In the genomic region with DNA sequence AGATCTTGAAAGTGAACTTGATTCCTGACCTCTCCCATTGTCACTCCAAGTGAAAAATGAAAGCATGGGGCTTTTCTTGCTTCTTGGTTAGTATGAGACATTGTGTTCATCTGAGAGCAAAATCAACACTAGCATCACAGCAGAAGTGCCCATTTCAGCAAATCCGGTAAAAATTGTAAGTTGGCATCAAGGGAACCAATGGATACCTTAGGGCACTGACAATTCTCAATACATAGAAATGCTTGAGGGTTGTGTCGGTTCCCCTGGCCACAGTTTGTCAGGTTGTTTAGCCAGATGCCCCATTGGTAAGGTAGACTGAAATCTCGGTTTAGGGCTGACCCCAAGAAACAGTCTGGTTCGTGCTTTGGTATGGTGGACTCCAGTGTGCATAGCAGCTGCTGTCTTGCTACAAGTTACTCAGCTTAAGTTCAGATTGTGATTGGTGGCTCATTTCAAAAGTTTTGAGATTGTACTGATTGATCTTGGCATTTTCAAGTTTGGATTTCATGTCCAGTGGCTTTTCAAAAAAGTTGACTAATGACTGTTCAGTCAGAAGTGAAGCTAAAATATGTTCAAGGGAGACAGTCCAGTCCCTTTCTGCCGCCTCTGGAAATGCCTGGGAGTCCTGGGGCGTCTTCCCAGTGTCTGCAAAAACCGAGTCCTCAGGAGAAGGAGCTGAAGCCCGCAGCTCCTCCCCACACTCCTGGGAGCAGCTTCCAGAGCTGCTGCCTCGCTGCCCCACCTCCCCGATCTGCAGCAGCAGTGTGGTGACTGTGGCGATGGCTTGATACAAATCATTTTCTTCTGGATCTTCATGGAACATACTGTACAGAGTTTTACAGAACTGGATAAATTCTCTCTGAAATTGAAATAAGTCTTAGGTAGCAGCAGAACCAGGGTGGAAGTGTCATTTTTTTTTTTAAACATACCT, we compare ENCODE assay signal across 1 cellular context.
TF ChIP-seq lines count a peak whose summit lies in the region.

No MANE protein-coding gene starts in this region.

TF ChIP-seq in WTC11, 78 proteins besides CTCF, POLR2A, EP300 and RAD21 (continued from another document and continues in another):
- TF ChIP-seq, protein P1, sequence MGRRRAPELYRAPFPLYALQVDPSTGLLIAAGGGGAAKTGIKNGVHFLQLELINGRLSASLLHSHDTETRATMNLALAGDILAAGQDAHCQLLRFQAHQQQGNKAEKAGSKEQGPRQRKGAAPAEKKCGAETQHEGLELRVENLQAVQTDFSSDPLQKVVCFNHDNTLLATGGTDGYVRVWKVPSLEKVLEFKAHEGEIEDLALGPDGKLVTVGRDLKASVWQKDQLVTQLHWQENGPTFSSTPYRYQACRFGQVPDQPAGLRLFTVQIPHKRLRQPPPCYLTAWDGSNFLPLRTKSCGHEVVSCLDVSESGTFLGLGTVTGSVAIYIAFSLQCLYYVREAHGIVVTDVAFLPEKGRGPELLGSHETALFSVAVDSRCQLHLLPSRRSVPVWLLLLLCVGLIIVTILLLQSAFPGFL (CRISPR knock-in tag; IDR thresholded peaks at IDR 0.05; ENCODE audit: borderline replicate concordance): no peak
- TF ChIP-seq ZNF671 (CRISPR knock-in tag; IDR thresholded peaks at IDR 0.05) (peak; percentile 85), SMAD3 (CRISPR knock-in tag; IDR thresholded peaks at IDR 0.05; ENCODE audit: borderline replicate concordance) (no peak), ZNF232 (CRISPR knock-in tag; IDR thresholded peaks at IDR 0.05) (no peak), CREB1 (CRISPR knock-in tag; IDR thresholded peaks at IDR 0.05) (no peak), JUN (CRISPR knock-in tag; IDR thresholded peaks at IDR 0.05) (no peak), ZNF416 (CRISPR knock-in tag; IDR thresholded peaks at IDR 0.05) (peak; percentile 86), EMX1 (CRISPR knock-in tag; IDR thresholded peaks at IDR 0.05) (peak; percentile 92), NR3C1 (CRISPR knock-in tag; conservative IDR thresholded peaks at IDR 0.05; ENCODE audit: low read depth) (no peak), ELF4 (CRISPR knock-in tag; IDR thresholded peaks at IDR 0.05; ENCODE audit: low read depth) (no peak), FOXJ3 (CRISPR knock-in tag; IDR thresholded peaks at IDR 0.05; ENCODE audit: borderline replicate concordance) (no peak), CREM (CRISPR knock-in tag; IDR thresholded peaks at IDR 0.05) (no peak), SMAD4 (CRISPR knock-in tag; IDR thresholded peaks at IDR 0.05) (no peak), PRRX2 (CRISPR knock-in tag; IDR thresholded peaks at IDR 0.05) (peak; percentile 79; the same call in 1 of the 2 replicates), RORB (CRISPR knock-in tag; IDR thresholded peaks at IDR 0.05) (no peak)
- TF ChIP-seq, protein P2, sequence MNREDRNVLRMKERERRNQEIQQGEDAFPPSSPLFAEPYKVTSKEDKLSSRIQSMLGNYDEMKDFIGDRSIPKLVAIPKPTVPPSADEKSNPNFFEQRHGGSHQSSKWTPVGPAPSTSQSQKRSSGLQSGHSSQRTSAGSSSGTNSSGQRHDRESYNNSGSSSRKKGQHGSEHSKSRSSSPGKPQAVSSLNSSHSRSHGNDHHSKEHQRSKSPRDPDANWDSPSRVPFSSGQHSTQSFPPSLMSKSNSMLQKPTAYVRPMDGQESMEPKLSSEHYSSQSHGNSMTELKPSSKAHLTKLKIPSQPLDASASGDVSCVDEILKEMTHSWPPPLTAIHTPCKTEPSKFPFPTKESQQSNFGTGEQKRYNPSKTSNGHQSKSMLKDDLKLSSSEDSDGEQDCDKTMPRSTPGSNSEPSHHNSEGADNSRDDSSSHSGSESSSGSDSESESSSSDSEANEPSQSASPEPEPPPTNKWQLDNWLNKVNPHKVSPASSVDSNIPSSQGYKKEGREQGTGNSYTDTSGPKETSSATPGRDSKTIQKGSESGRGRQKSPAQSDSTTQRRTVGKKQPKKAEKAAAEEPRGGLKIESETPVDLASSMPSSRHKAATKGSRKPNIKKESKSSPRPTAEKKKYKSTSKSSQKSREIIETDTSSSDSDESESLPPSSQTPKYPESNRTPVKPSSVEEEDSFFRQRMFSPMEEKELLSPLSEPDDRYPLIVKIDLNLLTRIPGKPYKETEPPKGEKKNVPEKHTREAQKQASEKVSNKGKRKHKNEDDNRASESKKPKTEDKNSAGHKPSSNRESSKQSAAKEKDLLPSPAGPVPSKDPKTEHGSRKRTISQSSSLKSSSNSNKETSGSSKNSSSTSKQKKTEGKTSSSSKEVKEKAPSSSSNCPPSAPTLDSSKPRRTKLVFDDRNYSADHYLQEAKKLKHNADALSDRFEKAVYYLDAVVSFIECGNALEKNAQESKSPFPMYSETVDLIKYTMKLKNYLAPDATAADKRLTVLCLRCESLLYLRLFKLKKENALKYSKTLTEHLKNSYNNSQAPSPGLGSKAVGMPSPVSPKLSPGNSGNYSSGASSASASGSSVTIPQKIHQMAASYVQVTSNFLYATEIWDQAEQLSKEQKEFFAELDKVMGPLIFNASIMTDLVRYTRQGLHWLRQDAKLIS (CRISPR knock-in tag; IDR thresholded peaks at IDR 0.05; ENCODE audit: borderline replicate concordance): no peak
- TF ChIP-seq, protein P3, sequence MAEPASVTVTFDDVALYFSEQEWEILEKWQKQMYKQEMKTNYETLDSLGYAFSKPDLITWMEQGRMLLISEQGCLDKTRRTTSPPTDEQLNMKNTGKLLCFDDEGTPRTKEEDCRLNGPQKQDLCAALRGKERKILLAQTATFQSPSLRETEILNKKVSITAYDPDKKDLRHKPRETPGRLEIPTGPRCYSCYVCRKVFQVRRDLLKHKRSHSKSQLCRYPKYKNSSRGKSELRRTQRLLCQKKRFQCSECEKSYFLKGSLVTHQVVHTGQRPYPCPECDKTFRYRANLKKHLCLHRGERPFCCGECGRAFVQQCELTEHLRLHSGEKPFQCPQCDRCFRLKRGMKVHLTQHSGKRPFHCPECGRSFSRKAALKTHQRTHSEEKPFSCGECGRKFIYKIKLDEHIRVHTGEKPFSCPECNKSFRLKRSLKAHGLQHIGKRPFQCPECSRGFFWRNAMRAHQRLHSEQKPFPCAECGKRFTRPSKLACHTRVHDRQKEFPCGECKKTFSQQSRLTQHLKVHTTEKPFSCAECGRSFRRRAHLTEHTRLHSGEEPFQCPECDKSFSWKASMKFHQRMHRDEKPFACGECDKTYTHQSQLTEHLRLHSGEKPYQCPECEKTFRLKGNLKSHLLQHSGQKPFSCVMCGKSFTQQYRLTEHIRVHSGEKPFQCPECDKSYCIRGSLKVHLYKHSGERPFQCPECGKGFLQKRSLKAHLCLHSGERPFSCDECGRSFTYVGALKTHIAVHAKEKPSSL (CRISPR knock-in tag; conservative IDR thresholded peaks at IDR 0.05): peak; percentile 71; the same call in 1 of the 2 replicates
- TF ChIP-seq, protein P4, sequence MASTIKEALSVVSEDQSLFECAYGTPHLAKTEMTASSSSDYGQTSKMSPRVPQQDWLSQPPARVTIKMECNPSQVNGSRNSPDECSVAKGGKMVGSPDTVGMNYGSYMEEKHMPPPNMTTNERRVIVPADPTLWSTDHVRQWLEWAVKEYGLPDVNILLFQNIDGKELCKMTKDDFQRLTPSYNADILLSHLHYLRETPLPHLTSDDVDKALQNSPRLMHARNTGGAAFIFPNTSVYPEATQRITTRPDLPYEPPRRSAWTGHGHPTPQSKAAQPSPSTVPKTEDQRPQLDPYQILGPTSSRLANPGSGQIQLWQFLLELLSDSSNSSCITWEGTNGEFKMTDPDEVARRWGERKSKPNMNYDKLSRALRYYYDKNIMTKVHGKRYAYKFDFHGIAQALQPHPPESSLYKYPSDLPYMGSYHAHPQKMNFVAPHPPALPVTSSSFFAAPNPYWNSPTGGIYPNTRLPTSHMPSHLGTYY (CRISPR knock-in tag; IDR thresholded peaks at IDR 0.05): peak; percentile 79
- TF ChIP-seq, protein P5, sequence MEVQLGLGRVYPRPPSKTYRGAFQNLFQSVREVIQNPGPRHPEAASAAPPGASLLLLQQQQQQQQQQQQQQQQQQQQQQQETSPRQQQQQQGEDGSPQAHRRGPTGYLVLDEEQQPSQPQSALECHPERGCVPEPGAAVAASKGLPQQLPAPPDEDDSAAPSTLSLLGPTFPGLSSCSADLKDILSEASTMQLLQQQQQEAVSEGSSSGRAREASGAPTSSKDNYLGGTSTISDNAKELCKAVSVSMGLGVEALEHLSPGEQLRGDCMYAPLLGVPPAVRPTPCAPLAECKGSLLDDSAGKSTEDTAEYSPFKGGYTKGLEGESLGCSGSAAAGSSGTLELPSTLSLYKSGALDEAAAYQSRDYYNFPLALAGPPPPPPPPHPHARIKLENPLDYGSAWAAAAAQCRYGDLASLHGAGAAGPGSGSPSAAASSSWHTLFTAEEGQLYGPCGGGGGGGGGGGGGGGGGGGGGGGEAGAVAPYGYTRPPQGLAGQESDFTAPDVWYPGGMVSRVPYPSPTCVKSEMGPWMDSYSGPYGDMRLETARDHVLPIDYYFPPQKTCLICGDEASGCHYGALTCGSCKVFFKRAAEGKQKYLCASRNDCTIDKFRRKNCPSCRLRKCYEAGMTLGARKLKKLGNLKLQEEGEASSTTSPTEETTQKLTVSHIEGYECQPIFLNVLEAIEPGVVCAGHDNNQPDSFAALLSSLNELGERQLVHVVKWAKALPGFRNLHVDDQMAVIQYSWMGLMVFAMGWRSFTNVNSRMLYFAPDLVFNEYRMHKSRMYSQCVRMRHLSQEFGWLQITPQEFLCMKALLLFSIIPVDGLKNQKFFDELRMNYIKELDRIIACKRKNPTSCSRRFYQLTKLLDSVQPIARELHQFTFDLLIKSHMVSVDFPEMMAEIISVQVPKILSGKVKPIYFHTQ (CRISPR knock-in tag; IDR thresholded peaks at IDR 0.05): peak; percentile 67; the same call in 1 of the 2 replicates
- TF ChIP-seq, protein P6, sequence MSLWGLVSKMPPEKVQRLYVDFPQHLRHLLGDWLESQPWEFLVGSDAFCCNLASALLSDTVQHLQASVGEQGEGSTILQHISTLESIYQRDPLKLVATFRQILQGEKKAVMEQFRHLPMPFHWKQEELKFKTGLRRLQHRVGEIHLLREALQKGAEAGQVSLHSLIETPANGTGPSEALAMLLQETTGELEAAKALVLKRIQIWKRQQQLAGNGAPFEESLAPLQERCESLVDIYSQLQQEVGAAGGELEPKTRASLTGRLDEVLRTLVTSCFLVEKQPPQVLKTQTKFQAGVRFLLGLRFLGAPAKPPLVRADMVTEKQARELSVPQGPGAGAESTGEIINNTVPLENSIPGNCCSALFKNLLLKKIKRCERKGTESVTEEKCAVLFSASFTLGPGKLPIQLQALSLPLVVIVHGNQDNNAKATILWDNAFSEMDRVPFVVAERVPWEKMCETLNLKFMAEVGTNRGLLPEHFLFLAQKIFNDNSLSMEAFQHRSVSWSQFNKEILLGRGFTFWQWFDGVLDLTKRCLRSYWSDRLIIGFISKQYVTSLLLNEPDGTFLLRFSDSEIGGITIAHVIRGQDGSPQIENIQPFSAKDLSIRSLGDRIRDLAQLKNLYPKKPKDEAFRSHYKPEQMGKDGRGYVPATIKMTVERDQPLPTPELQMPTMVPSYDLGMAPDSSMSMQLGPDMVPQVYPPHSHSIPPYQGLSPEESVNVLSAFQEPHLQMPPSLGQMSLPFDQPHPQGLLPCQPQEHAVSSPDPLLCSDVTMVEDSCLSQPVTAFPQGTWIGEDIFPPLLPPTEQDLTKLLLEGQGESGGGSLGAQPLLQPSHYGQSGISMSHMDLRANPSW (CRISPR knock-in tag; conservative IDR thresholded peaks at IDR 0.05; ENCODE audit: low read depth): no peak
- TF ChIP-seq, protein P7, sequence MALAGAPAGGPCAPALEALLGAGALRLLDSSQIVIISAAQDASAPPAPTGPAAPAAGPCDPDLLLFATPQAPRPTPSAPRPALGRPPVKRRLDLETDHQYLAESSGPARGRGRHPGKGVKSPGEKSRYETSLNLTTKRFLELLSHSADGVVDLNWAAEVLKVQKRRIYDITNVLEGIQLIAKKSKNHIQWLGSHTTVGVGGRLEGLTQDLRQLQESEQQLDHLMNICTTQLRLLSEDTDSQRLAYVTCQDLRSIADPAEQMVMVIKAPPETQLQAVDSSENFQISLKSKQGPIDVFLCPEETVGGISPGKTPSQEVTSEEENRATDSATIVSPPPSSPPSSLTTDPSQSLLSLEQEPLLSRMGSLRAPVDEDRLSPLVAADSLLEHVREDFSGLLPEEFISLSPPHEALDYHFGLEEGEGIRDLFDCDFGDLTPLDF (CRISPR knock-in tag; IDR thresholded peaks at IDR 0.05): no peak
- TF ChIP-seq, protein P8, sequence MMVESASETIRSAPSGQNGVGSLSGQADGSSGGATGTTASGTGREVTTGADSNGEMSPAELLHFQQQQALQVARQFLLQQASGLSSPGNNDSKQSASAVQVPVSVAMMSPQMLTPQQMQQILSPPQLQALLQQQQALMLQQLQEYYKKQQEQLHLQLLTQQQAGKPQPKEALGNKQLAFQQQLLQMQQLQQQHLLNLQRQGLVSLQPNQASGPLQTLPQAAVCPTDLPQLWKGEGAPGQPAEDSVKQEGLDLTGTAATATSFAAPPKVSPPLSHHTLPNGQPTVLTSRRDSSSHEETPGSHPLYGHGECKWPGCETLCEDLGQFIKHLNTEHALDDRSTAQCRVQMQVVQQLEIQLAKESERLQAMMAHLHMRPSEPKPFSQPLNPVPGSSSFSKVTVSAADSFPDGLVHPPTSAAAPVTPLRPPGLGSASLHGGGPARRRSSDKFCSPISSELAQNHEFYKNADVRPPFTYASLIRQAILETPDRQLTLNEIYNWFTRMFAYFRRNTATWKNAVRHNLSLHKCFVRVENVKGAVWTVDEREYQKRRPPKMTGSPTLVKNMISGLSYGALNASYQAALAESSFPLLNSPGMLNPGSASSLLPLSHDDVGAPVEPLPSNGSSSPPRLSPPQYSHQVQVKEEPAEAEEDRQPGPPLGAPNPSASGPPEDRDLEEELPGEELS (CRISPR knock-in tag; IDR thresholded peaks at IDR 0.05): no peak
- TF ChIP-seq, protein P9, sequence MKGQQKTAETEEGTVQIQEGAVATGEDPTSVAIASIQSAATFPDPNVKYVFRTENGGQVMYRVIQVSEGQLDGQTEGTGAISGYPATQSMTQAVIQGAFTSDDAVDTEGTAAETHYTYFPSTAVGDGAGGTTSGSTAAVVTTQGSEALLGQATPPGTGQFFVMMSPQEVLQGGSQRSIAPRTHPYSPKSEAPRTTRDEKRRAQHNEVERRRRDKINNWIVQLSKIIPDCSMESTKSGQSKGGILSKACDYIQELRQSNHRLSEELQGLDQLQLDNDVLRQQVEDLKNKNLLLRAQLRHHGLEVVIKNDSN (CRISPR knock-in tag; IDR thresholded peaks at IDR 0.05): no peak
- TF ChIP-seq, protein P10, sequence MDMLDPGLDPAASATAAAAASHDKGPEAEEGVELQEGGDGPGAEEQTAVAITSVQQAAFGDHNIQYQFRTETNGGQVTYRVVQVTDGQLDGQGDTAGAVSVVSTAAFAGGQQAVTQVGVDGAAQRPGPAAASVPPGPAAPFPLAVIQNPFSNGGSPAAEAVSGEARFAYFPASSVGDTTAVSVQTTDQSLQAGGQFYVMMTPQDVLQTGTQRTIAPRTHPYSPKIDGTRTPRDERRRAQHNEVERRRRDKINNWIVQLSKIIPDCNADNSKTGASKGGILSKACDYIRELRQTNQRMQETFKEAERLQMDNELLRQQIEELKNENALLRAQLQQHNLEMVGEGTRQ (CRISPR knock-in tag; IDR thresholded peaks at IDR 0.05): no peak
- TF ChIP-seq, protein P11, sequence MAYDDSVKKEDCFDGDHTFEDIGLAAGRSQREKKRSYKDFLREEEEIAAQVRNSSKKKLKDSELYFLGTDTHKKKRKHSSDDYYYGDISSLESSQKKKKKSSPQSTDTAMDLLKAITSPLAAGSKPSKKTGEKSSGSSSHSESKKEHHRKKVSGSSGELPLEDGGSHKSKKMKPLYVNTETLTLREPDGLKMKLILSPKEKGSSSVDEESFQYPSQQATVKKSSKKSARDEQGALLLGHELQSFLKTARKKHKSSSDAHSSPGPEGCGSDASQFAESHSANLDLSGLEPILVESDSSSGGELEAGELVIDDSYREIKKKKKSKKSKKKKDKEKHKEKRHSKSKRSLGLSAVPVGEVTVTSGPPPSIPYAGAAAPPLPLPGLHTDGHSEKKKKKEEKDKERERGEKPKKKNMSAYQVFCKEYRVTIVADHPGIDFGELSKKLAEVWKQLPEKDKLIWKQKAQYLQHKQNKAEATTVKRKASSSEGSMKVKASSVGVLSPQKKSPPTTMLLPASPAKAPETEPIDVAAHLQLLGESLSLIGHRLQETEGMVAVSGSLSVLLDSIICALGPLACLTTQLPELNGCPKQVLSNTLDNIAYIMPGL (CRISPR knock-in tag; IDR thresholded peaks at IDR 0.05): no peak
- TF ChIP-seq, protein P12, sequence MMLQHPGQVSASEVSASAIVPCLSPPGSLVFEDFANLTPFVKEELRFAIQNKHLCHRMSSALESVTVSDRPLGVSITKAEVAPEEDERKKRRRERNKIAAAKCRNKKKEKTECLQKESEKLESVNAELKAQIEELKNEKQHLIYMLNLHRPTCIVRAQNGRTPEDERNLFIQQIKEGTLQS (CRISPR knock-in tag; conservative IDR thresholded peaks at IDR 0.05): no peak
